In genomic region chr2:179768765-179769164, GRCh38 we compare ENCODE assay signal across 20 cellular contexts.
DNase-seq lines count a peak whose midpoint lies in the region; ATAC-seq, FAIRE-seq and TF ChIP-seq lines count a peak whose summit lies in the region.
"Had no signal": no experiment of that assay in that cellular context is flagged by ENCODE, and none has a peak within 500 bp of the region (broad histone marks: within the 10 kb centered on the region; RNA-seq: fewer than 3 reads in every experiment).

No MANE protein-coding gene starts in this region.

- no peaks in the 10 kb centered on the region for H3K4me1 ChIP-seq in endothelial cell of umbilical vein (ENCODE audit: control insufficient read depth, extremely low read depth, insufficient read depth, low read length)
- H3K4me1 ChIP-seq in mesendoderm (ENCODE audit: control insufficient read depth, low read depth, low read length), result no peaks in the 10 kb centered on the region

- no TSS peak for BruUV-seq in endothelial cell of umbilical vein (replicated peaks; lab: Mats Ljungman, UMichigan)

- no peaks in the 10 kb centered on the region for H3K36me3 Mint-ChIP-seq in stimulated activated naive B cell treated with anti-CD40 and anti-IgM and Interleukin-4, amounts not matched to agents 10 μg/mL and 1 μg/mL and 100 μg/mL, for 72 hours
- no peaks in the 10 kb centered on the region for H3K36me3 Mint-ChIP-seq in activated naive CD8-positive, alpha-beta T cell treated with anti-CD3 and anti-CD28 coated beads for 36 hours
- H3K36me3 Mint-ChIP-seq: activated CD4-positive, alpha-beta memory T cell treated with anti-CD3 and anti-CD28 coated beads for 36 hours had no signal

- no peak overlapping the region for H4K5ac ChIP-seq in mesendoderm (ENCODE audit: low read length)

- TF ChIP-seq CTCF in AG09309 (IDR thresholded peaks at IDR 0.05; ENCODE audit: control insufficient read depth, insufficient read depth, low read depth, low read length, missing control alignments) (no peak), endothelial cell of umbilical vein (IDR thresholded peaks at IDR 0.05; ENCODE audit: extremely low read depth in 1 of 2, insufficient read depth in 1 of 2, low read depth in 1 of 2, low read length in 2 of 2) (no peak)

- no peaks in the 10 kb centered on the region for H3K9me3 ChIP-seq in endothelial cell of umbilical vein (replicated peaks; ENCODE audit: control insufficient read depth, insufficient read depth, low read length)
- H3K9me3 ChIP-seq: gastrocnemius medialis, tibial artery had no signal

- H2AFZ ChIP-seq in endothelial cell of umbilical vein (ENCODE audit: low read depth, low read length), result no peak overlapping the region

- H3K4me3 ChIP-seq in AG09309 (ENCODE audit: control insufficient read depth, low read depth, low read length) (no peak overlapping the region), endothelial cell of umbilical vein (replicated peaks in 1 of 3; ENCODE audit: insufficient read depth in 1 of 3, low read depth in 1 of 3, low read length in 3 of 3) (no peak overlapping the region), mesendoderm (ENCODE audit: low read length) (no peak overlapping the region)
- H3K4me3 ChIP-seq: gastrocnemius medialis, tibial artery had no signal

- no peak overlapping the region for H3K56ac ChIP-seq in mesendoderm (ENCODE audit: low read length)

- H3K79me1 ChIP-seq in mesendoderm (ENCODE audit: low read length), result no peaks in the 10 kb centered on the region

- no peak overlapping the region for H3K27ac ChIP-seq in endothelial cell of umbilical vein (ENCODE audit: insufficient read depth, low read depth, low read length)
- H3K27ac ChIP-seq in mesendoderm (ENCODE audit: low read depth, low read length), result no peak overlapping the region
- H3K27ac ChIP-seq: gastrocnemius medialis, KMS-11, tibial artery had no signal

- peak; percentile 56 for DNase-seq in AG09309 (ENCODE audit: low read depth)
- peak; percentile 10 for DNase-seq in NCI-H2081 treated with DMSO at 0.1 percent for 48 hours (lab: John Stamatoyannopoulos, UW)
- DNase-seq in endothelial cell of umbilical vein (ENCODE audit: low read depth, low spot score), result peak; percentile 75
- peak; percentile 25 for DNase-seq in mesendoderm
- DNase-seq in stimulated activated naive B cell treated with anti-CD40 and anti-IgM and Interleukin-4, amounts not matched to agents 10 μg/mL and 1 μg/mL and 100 μg/mL, for 72 hours, result no peak
- DNase-seq in cerebellar nuclear complex (lab: John Stamatoyannopoulos, UW), result no peak
- DNase-seq in activated gamma-delta T cell treated with Interleukin-2 at 50 U/mL for 16 hours, result no peak
- no peak for DNase-seq in activated naive CD8-positive, alpha-beta T cell treated with anti-CD3 and anti-CD28 coated beads for 36 hours
- DNase-seq: activated CD4-positive, alpha-beta memory T cell treated with anti-CD3 and anti-CD28 coated beads for 36 hours; effector memory CD4-positive, alpha-beta T cell; gastrocnemius medialis; GF-D8; HFFc6; NCI-H146; NCI-H524; stimulated activated CD4-positive, alpha-beta T cell treated with anti-CD3 and anti-CD28 coated beads, Interleukin-1b, Interleukin-23, amount 100 ng/mL, for 48 hours; tibial artery had no signal

- CTCF ChIA-PET in endothelial cell of umbilical vein (lab: Charles Lee), result no interaction called here

- H3K9ac ChIP-seq in endothelial cell of umbilical vein (replicated peaks; ENCODE audit: extremely low read depth, insufficient read depth, low read length) (no peak overlapping the region), mesendoderm (ENCODE audit: low read length) (no peak overlapping the region)
- H3K9ac ChIP-seq: KMS-11 had no signal

- POLR2A ChIA-PET in endothelial cell of umbilical vein (lab: Charles Lee), result no interaction called here

- TF ChIP-seq POLR2A in endothelial cell of umbilical vein (IDR thresholded peaks at IDR 0.05; ENCODE audit: low read depth, low read length), result no peak

- no peak overlapping the region for H2BK15ac ChIP-seq in mesendoderm (replicated peaks; ENCODE audit: low read depth)

- no peak overlapping the region for H4K8ac ChIP-seq in mesendoderm (ENCODE audit: low read depth, low read length)

- H2AK5ac ChIP-seq in mesendoderm (ENCODE audit: low read length), result no peak overlapping the region

- H3K9me1 ChIP-seq in endothelial cell of umbilical vein (replicated peaks; ENCODE audit: control insufficient read depth, extremely low read depth, insufficient read depth, low read length), result no peaks in the 10 kb centered on the region

- H3K18ac ChIP-seq in mesendoderm (ENCODE audit: low read length), result no peak overlapping the region

- no peak overlapping the region for H2BK120ac ChIP-seq in mesendoderm (ENCODE audit: low read depth, low read length)

- no peaks in the 10 kb centered on the region for H3K4me1 Mint-ChIP-seq in stimulated activated naive B cell treated with anti-CD40 and anti-IgM and Interleukin-4, amounts not matched to agents 10 μg/mL and 1 μg/mL and 100 μg/mL, for 72 hours
- no peaks in the 10 kb centered on the region for H3K4me1 Mint-ChIP-seq in activated naive CD8-positive, alpha-beta T cell treated with anti-CD3 and anti-CD28 coated beads for 36 hours

- H3K4me2 ChIP-seq in endothelial cell of umbilical vein (ENCODE audit: insufficient read depth, low read length) (no peak overlapping the region), mesendoderm (ENCODE audit: low read length) (no peak overlapping the region)
- H3K4me2 ChIP-seq: KMS-11 had no signal

- dilution Hi-C loops in endothelial cell of umbilical vein (cut with MboI; ENCODE audit: extremely low pct_ligation_motif_present, low sequenced_read_pairs), result no loop called here

- no peaks in the 10 kb centered on the region for H4K20me1 ChIP-seq in endothelial cell of umbilical vein (replicated peaks; ENCODE audit: control insufficient read depth, extremely low read depth, insufficient read depth, low read length)

- peak; percentile 18 for FAIRE-seq in endothelial cell of umbilical vein (lab: Jason Lieb, UNC)
- FAIRE-seq: islet of Langerhans had no signal

- H3K27me3 ChIP-seq in endothelial cell of umbilical vein (ENCODE audit: control insufficient read depth in 2 of 2, insufficient read depth in 2 of 2, low read length in 2 of 2) (no peaks in the 10 kb centered on the region), mesendoderm (ENCODE audit: insufficient read depth, low read length, poor library complexity) (no peaks in the 10 kb centered on the region)
- H3K27me3 ChIP-seq: gastrocnemius medialis, tibial artery had no signal

- H3K36me3 ChIP-seq in endothelial cell of umbilical vein (ENCODE audit: control insufficient read depth in 2 of 2, extremely low read depth in 1 of 2, insufficient read depth in 2 of 2, low read length in 2 of 2), result no peaks in the 10 kb centered on the region
- no peaks in the 10 kb centered on the region for H3K36me3 ChIP-seq in mesendoderm (ENCODE audit: control insufficient read depth, insufficient read depth, low read length)
- H3K36me3 ChIP-seq: gastrocnemius medialis, tibial artery had no signal

- H3K27me3 Mint-ChIP-seq in stimulated activated naive B cell treated with anti-CD40 and anti-IgM and Interleukin-4, amounts not matched to agents 10 μg/mL and 1 μg/mL and 100 μg/mL, for 72 hours, result peaks cover 10 to 25% of the 10 kb centered on the region in 2 donors
- no peaks in the 10 kb centered on the region for H3K27me3 Mint-ChIP-seq in activated naive CD8-positive, alpha-beta T cell treated with anti-CD3 and anti-CD28 coated beads for 36 hours

- no peak overlapping the region for H3K23ac ChIP-seq in mesendoderm (ENCODE audit: low read length)

- H3K4me3 Mint-ChIP-seq in stimulated activated naive B cell treated with anti-CD40 and anti-IgM and Interleukin-4, amounts not matched to agents 10 μg/mL and 1 μg/mL and 100 μg/mL, for 72 hours, result no peak overlapping the region
- no peak overlapping the region for H3K4me3 Mint-ChIP-seq in activated naive CD8-positive, alpha-beta T cell treated with anti-CD3 and anti-CD28 coated beads for 36 hours
- H3K4me3 Mint-ChIP-seq: activated CD4-positive, alpha-beta memory T cell treated with anti-CD3 and anti-CD28 coated beads for 36 hours; activated T-helper 1 cell treated with anti-CD3 and anti-CD28 coated beads, Interleukin-12 subunit alpha, Interleukin-12 subunit beta, Interleukin-2, Interleukin-4 antibody, amounts not matched to agents 30 ng/mL and 10 ng/mL and 1 ng/mL, durations not matched to agents 14 hours and 24 hours and 36 hours; HFFc6 had no signal

- H2BK5ac ChIP-seq in mesendoderm (ENCODE audit: low read length), result no peak overlapping the region

- no peak overlapping the region for H3K4ac ChIP-seq in mesendoderm (ENCODE audit: low read depth, low read length)

- no peak overlapping the region for H3K27ac Mint-ChIP-seq in stimulated activated naive B cell treated with anti-CD40 and anti-IgM and Interleukin-4, amounts not matched to agents 10 μg/mL and 1 μg/mL and 100 μg/mL, for 72 hours
- H3K27ac Mint-ChIP-seq in activated naive CD8-positive, alpha-beta T cell treated with anti-CD3 and anti-CD28 coated beads for 36 hours, result no peak overlapping the region
- H3K27ac Mint-ChIP-seq: activated CD4-positive, alpha-beta memory T cell treated with anti-CD3 and anti-CD28 coated beads for 36 hours; activated T-helper 1 cell treated with anti-CD3 and anti-CD28 coated beads, Interleukin-12 subunit alpha, Interleukin-12 subunit beta, Interleukin-2, Interleukin-4 antibody, amounts not matched to agents 30 ng/mL and 10 ng/mL and 1 ng/mL, durations not matched to agents 14 hours and 24 hours and 36 hours; HFFc6 had no signal

- intact Hi-C loops in endothelial cell of umbilical vein (cut with micrococcal nuclease), result no loop called here

- ATAC-seq in stimulated activated naive B cell treated with anti-CD40 and anti-IgM and Interleukin-4, amounts not matched to agents 10 μg/mL and 1 μg/mL and 100 μg/mL, for 72 hours (replicated peaks), result no peak

- H3K79me2 ChIP-seq in endothelial cell of umbilical vein (ENCODE audit: control insufficient read depth, insufficient read depth, low read length) (no peaks in the 10 kb centered on the region), mesendoderm (ENCODE audit: control insufficient read depth, insufficient read depth, low read length) (no peaks in the 10 kb centered on the region)

- no CpG with 5 or more reads among the region's 1 CpG for WGBS in mesendoderm (ENCODE audit: extremely low coverage, insufficient coverage, low lambda C conversion rate)

- H3K9me3 Mint-ChIP-seq in stimulated activated naive B cell treated with anti-CD40 and anti-IgM and Interleukin-4, amounts not matched to agents 10 μg/mL and 1 μg/mL and 100 μg/mL, for 72 hours, result peaks cover 6 to 13% of the 10 kb centered on the region in 2 donors
- H3K9me3 Mint-ChIP-seq in activated naive CD8-positive, alpha-beta T cell treated with anti-CD3 and anti-CD28 coated beads for 36 hours, result peaks cover 3% of the 10 kb centered on the region
- H3K9me3 Mint-ChIP-seq: activated CD4-positive, alpha-beta memory T cell treated with anti-CD3 and anti-CD28 coated beads for 36 hours; activated T-helper 1 cell treated with anti-CD3 and anti-CD28 coated beads, Interleukin-12 subunit alpha, Interleukin-12 subunit beta, Interleukin-2, Interleukin-4 antibody, amounts not matched to agents 30 ng/mL and 10 ng/mL and 1 ng/mL, durations not matched to agents 14 hours and 24 hours and 36 hours; HFFc6 had no signal

TF ChIP-seq in endothelial cell of umbilical vein, 7 proteins besides CTCF, POLR2A, EP300 and RAD21 (continues in another document):
- TF ChIP-seq POLR2AphosphoS5 (IDR thresholded peaks at IDR 0.05; ENCODE audit: insufficient read depth, low read depth, low read length) (no peak), JUN (IDR thresholded peaks at IDR 0.05; ENCODE audit: borderline replicate concordance, insufficient read depth, insufficient read length, low read depth) (no peak)

Comparison
In these comparisons a context has a peak if more than half of its experiments do, and no peak if none do; other contexts are left out.
1. DNase-seq: peak in AG09309 (single experiment), NCI-H2081 treated with DMSO at 0.1 percent for 48 hours (single experiment), endothelial cell of umbilical vein (single experiment) and mesendoderm (single experiment); none in stimulated activated naive B cell treated with anti-CD40 and anti-IgM and Interleukin-4, amounts not matched to agents 10 μg/mL and 1 μg/mL and 100 μg/mL, for 72 hours (single experiment), cerebellar nuclear complex (0 of 2), activated gamma-delta T cell treated with Interleukin-2 at 50 U/mL for 16 hours (single experiment) and activated naive CD8-positive, alpha-beta T cell treated with anti-CD3 and anti-CD28 coated beads for 36 hours (single experiment).